6 cellular contexts compared by ENCODE assay signal in the genomic region with DNA sequence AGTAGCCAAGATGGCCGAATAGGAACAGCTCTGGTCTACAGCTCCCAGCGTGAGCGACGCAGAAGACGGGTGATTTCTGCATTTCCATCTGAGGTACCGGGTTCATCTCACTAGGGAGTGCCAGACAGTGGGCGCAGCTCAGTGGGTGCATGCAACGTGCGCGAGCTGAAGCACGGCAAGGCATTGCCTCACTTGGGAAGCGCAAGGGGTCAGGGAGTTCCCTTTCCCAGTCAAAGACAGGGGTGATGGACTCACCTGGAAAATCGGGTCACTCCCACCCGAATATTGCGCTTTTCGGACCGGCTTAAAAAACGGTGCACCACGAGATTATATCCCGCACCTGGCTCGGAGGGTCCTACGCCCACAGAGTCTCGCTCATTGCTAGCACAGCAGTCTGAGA. TPM values are rescaled to one million over a fixed set of nuclear protein-coding genes. Genes with fewer than 3 reads are reported as not detected.
DNase-seq lines count a peak whose midpoint lies in the region; FAIRE-seq and TF ChIP-seq lines count a peak whose summit lies in the region.
"Not testable (repeated sequence)": the region's sequence is repeated elsewhere in the genome, so short reads cannot be mapped to it uniquely, and the experiment has no call there.

No MANE protein-coding gene starts in this region.

- TF ChIP-seq CTCF in H1 (IDR thresholded peaks at IDR 0.05; ENCODE audit: control extremely low read depth in 1 of 3, insufficient read depth in 1 of 3, low read depth in 1 of 3, low read length in 3 of 3) = not testable (repeated sequence)

- not testable (repeated sequence) for H3K18ac ChIP-seq in H1 (ENCODE audit: extremely low read depth, low read length)

- not testable (repeated sequence) for H3K23ac ChIP-seq in H1 (ENCODE audit: insufficient read length)

- not testable (repeated sequence) for H3K14ac ChIP-seq in H1 (ENCODE audit: insufficient read length)

- not testable (repeated sequence) for TF ChIP-seq RAD21 in H1 (IDR thresholded peaks at IDR 0.05 in 1 of 2, conservative IDR thresholded peaks at IDR 0.05 in 1 of 2; ENCODE audit: low read depth in 2 of 2, low read length in 2 of 2)

- H3K23me2 ChIP-seq in H1 (ENCODE audit: low read depth, low read length) = not testable (repeated sequence)

- peak overlapping the region; percentile 80 for H3K9ac ChIP-seq in NT2/D1 (ENCODE audit: insufficient read length, low read depth)
- H3K9ac ChIP-seq in H1 (replicated peaks in 1 of 4; ENCODE audit: extremely low read depth in 1 of 4, low read depth in 3 of 4, low read length in 3 of 4); iPS-20b (ENCODE audit: low read depth, low read length): not testable (repeated sequence)

- H3K56ac ChIP-seq in H1 (replicated peaks; ENCODE audit: insufficient read length, low read depth, low read length) = not testable (repeated sequence)

- not testable (repeated sequence) for FAIRE-seq in H1 (lab: Jason Lieb, UNC)

- not testable (repeated sequence) for H3K27ac ChIP-seq in H1 (ENCODE audit: low read depth, low read length); iPS-20b (ENCODE audit: low read length)

- H2BK120ac ChIP-seq in H1 (replicated peaks; ENCODE audit: low read depth, low read length) = not testable (repeated sequence)

- not testable (repeated sequence) for H4K8ac ChIP-seq in H1 (ENCODE audit: extremely low read depth, insufficient read depth, low read length)

- H2BK5ac ChIP-seq in H1 (ENCODE audit: low read depth, low read length) = not testable (repeated sequence)

- not testable (repeated sequence) for H2AFZ ChIP-seq in H1 (ENCODE audit: low read length)

- H3K4me1 ChIP-seq in NT2/D1 (ENCODE audit: insufficient read depth, insufficient read length); H1 (replicated peaks in 1 of 4; ENCODE audit: control insufficient read depth in 3 of 4, insufficient read depth in 4 of 4, low read length in 3 of 4); iPS-20b (ENCODE audit: insufficient read depth, low read length): not testable (repeated sequence)

- not testable (repeated sequence) for H2BK15ac ChIP-seq in H1 (ENCODE audit: low read length)

- H3K4ac ChIP-seq in H1 (replicated peaks; ENCODE audit: insufficient read length, low read depth, low read length) = not testable (repeated sequence)

- not testable (repeated sequence) for TF ChIP-seq EP300 in H1 (IDR thresholded peaks at IDR 0.05; ENCODE audit: borderline replicate concordance in 1 of 2, low read depth in 2 of 2, low read length in 2 of 2)

- peak overlapping the region; percentile 13 to 47; a peak in 2 of 4 replicates for H3K4me2 ChIP-seq in H1 (ENCODE audit: insufficient read depth in 1 of 2, low read depth in 2 of 2, low read length in 2 of 2)

- CTCF ChIA-PET in H1 (lab: Charles Lee; ENCODE audit: partially characterized antibody) = not testable (repeated sequence)

- not testable (repeated sequence) for H3K27me3 ChIP-seq in H7 (ENCODE audit: control insufficient read depth, insufficient read depth, low read length); NT2/D1 (ENCODE audit: insufficient read depth, insufficient read length); H1 (replicated peaks in 1 of 4; ENCODE audit: control insufficient read depth in 3 of 4, extremely low read depth in 1 of 4, insufficient read depth in 3 of 4, low read length in 3 of 4); iPS-20b (ENCODE audit: insufficient read depth, low read length)

- POLR2A ChIA-PET in H1 (lab: Charles Lee; ENCODE audit: partially characterized antibody) = not testable (repeated sequence)

- H3K36me3 ChIP-seq in H7 (replicated peaks; ENCODE audit: control insufficient read depth, insufficient read depth, low read length); NT2/D1 (ENCODE audit: insufficient read depth, insufficient read length, low read length); H1 (ENCODE audit: control insufficient read depth in 2 of 4, insufficient read depth in 4 of 4, low read length in 3 of 4); iPS-20b (ENCODE audit: insufficient read depth, low read depth, low read length): not testable (repeated sequence)

- DNase-seq in ELF-1 (ENCODE audit: low read depth, low spot score) = peak; percentile 31
- DNase-seq in H7; NT2/D1 (ENCODE audit: low read depth, low spot score): not testable (repeated sequence)
- peak in 2 of 3 experiments; percentile 11 to 33 for DNase-seq in NCI-H1417 (lab: John Stamatoyannopoulos, UW)
- peak in 1 of 2 experiments; percentile 52 for DNase-seq in H1 (ENCODE audit: low read depth in 1 of 2, low spot score in 2 of 2)

- 88% methylated on average over 22 of the region's 23 CpGs; no CpG with 5 or more reads in 1 of the 2 experiments for WGBS in H1 (ENCODE audit: extremely low coverage in 1 of 2, insufficient coverage in 1 of 2, insufficient read length in 1 of 2, insufficient replicate concordance in 2 of 2, low coverage in 1 of 2, low lambda C conversion rate in 2 of 2, missing lambda C conversion rate in 1 of 2), 2 experiments

- not testable (repeated sequence) for H2BK20ac ChIP-seq in H1 (ENCODE audit: low read length)

- not testable (repeated sequence) for H3K9me3 ChIP-seq in NT2/D1 (ENCODE audit: insufficient read depth, low read length); H1 (ENCODE audit: insufficient read depth in 2 of 2, low read depth in 1 of 2, low read length in 1 of 2); iPS-20b (ENCODE audit: insufficient read depth, low read depth, low read length)

- not testable (repeated sequence) for H3K79me1 ChIP-seq in H1 (ENCODE audit: low read depth, low read length)

- H4K5ac ChIP-seq in H1 (ENCODE audit: insufficient read length, low read depth, low read length) = not testable (repeated sequence)

- not testable (repeated sequence) for H4K91ac ChIP-seq in H1 (replicated peaks; ENCODE audit: insufficient read length, low read length)

- not testable (repeated sequence) for H3K79me2 ChIP-seq in H1 (ENCODE audit: control insufficient read depth in 1 of 2, insufficient read depth in 2 of 2, low read length in 2 of 2)

- not testable (repeated sequence) for H4K20me1 ChIP-seq in H1 (replicated peaks in 1 of 2; ENCODE audit: control insufficient read depth in 1 of 2, insufficient read depth in 2 of 2, low read length in 2 of 2)

- TF ChIP-seq POLR2A in H1 (IDR thresholded peaks at IDR 0.05; ENCODE audit: control extremely low read depth in 1 of 2, low read depth in 2 of 2, low read length in 2 of 2) = not testable (repeated sequence)

- not testable (repeated sequence) for H2AK5ac ChIP-seq in H1 (ENCODE audit: low read depth, low read length)

- H3K4me3 ChIP-seq in H7 (ENCODE audit: insufficient read depth, low read depth, low read length) = peak overlapping the region; percentile 28
- peak overlapping the region; percentile 71 for H3K4me3 ChIP-seq in NT2/D1 (ENCODE audit: insufficient read length, low read depth)
- H3K4me3 ChIP-seq in H1 (ENCODE audit: extremely low read depth in 1 of 4, insufficient read depth in 2 of 4, low read depth in 3 of 4, low read length in 4 of 4) = not testable (repeated sequence)
- H3K4me3 ChIP-seq in iPS-20b (ENCODE audit: low read length) = peak overlapping the region; percentile 40; the same call in 1 of the 2 replicates

- not testable (repeated sequence) for H2BK12ac ChIP-seq in H1 (ENCODE audit: low read depth, low read length)

RNA-seq across cellular contexts. Expression of gene DPY19L1, which starts 55.7 kb away (rescaled TPM):
- 13.1 and 17.2 TPM in 2 replicates for total RNA-seq in H7 (2014; rRNA removed; shearing (Covaris generic))
- total RNA-seq in H1 (2021; fragmentation: NEBNext Ultra II Directional; extraction: Animal tissue kit (Norgen Biotek cat#: 25700)) = 18.3 and 23.3 TPM in 2 replicates
- 7.6 and 14.1 TPM in 2 replicates for polyA plus RNA-seq in H1 (2011; rRNA removed)
- polyA plus RNA-seq in H1 (2011; cell fraction: cytosol; rRNA removed) = 12.0 TPM
- polyA plus RNA-seq in H1 (2011; cell fraction: nucleus; rRNA removed) = 5.0 TPM
- 9.7 to 22.5 TPM (median 11.1 TPM) in 4 replicates for polyA plus RNA-seq in H1 (2012, experiment 1 of 2)
- 2.2 TPM for polyA plus RNA-seq in H1 (2012, experiment 2 of 2)
- 14.1 TPM for polyA plus RNA-seq in H1 (2013, experiment 1 of 2)
- 15.0 TPM for polyA plus RNA-seq in H1 (2013, experiment 2 of 2)
- polyA minus RNA-seq in H1 (2011; rRNA and poly(A)+ RNA removed) = 12.2 and 25.2 TPM in 2 replicates
- 9.2 TPM for polyA minus RNA-seq in H1 (2011; cell fraction: cytosol; rRNA and poly(A)+ RNA removed)
- polyA minus RNA-seq in H1 (2011; cell fraction: nucleus; rRNA and poly(A)+ RNA removed) = 13.2 TPM
